Comparison of ENCODE assay signal across 8 cellular contexts in genomic region chr6:32968770-32969684, GRCh38. TPM values are rescaled to one million over a fixed set of nuclear protein-coding genes. Genes with fewer than 3 reads are reported as not detected.
DNase-seq lines count a peak whose midpoint lies in the region; ATAC-seq, FAIRE-seq and TF ChIP-seq lines count a peak whose summit lies in the region.

No MANE protein-coding gene starts in this region.

- H3K4me2 ChIP-seq in astrocyte (ENCODE audit: low read length), result peak overlapping the region; percentile 94

- H4K20me1 ChIP-seq in astrocyte (ENCODE audit: insufficient read depth, low read length), result peaks cover 20% of the 10 kb centered on the region

- H3K27ac ChIP-seq in astrocyte (ENCODE audit: low read depth, low read length), result peak overlapping the region; percentile 100

- peaks cover 0 to 9% (median 0%) of the 10 kb centered on the region in 7 donors for H3K9me3 Mint-ChIP-seq in CD14-positive monocyte
- no peaks in the 10 kb centered on the region for H3K9me3 Mint-ChIP-seq in astrocyte (ENCODE audit: unreplicated experiment)

- peak overlapping the region; percentile 98 to 100 (median 99) for H3K27ac Mint-ChIP-seq in CD14-positive monocyte
- H3K27ac Mint-ChIP-seq in astrocyte (ENCODE audit: unreplicated experiment), result peak overlapping the region; percentile 100

- no peaks in the 10 kb centered on the region for H3K9me3 ChIP-seq in astrocyte (ENCODE audit: insufficient read depth, low read depth, low read length)

- TF ChIP-seq CTCF in CD14-positive monocyte (IDR thresholded peaks at IDR 0.05) (no peak), astrocyte (IDR thresholded peaks at IDR 0.05; ENCODE audit: insufficient read depth, low read depth, low read length) (no peak)

- peak; percentile 0 for ATAC-seq in GM21515 (IDR thresholded peaks at IDR 0.05; ENCODE audit: unreplicated experiment)
- no peak for ATAC-seq in GM21367 (IDR thresholded peaks at IDR 0.05; ENCODE audit: unreplicated experiment)

- peaks cover 52% of the 10 kb centered on the region for H3K79me2 ChIP-seq in astrocyte (ENCODE audit: insufficient read depth, low read length)

- FAIRE-seq in astrocyte (lab: Jason Lieb, UNC), result no peak

- peak overlapping the region; percentile 99 for H3K9ac ChIP-seq in astrocyte (ENCODE audit: low read length)

- H3K27me3 Mint-ChIP-seq in CD14-positive monocyte (ENCODE audit: low read depth in 3 of 3) (peaks cover 0 to 10% (median 2%) of the 10 kb centered on the region in 3 donors), astrocyte (ENCODE audit: low read depth, unreplicated experiment) (no peaks in the 10 kb centered on the region)

- DNase-seq in CD14-positive monocyte (ENCODE audit: low spot score) (peak; percentile 63), NAMALWA (ENCODE audit: low spot score) (peak; percentile 94), T-helper 2 cell (peak; percentile 38 to 92 (median 55)), astrocyte (ENCODE audit: low read depth) (peak; percentile 72), hepatic stellate cell (ENCODE audit: low spot score) (peak; percentile 86), putamen (ENCODE audit: low spot score) (peak; percentile 89)

- H3K4me1 ChIP-seq in astrocyte (ENCODE audit: insufficient read depth, low read length), result peaks cover 13% of the 10 kb centered on the region

- intact Hi-C loops in CD14-positive monocyte (cut with micrococcal nuclease), result loop anchor here in 1 of 2 donors (2.0 kb wide), 1 partner anchor 16 kb away; the partner anchor contains the start of gene HLA-DMA

- peak overlapping the region; percentile 84 for H2AFZ ChIP-seq in astrocyte (ENCODE audit: low read depth, low read length)

- H3K4me1 Mint-ChIP-seq in CD14-positive monocyte, result peaks cover 45% of the 10 kb centered on the region
- peaks cover 20% of the 10 kb centered on the region for H3K4me1 Mint-ChIP-seq in astrocyte (ENCODE audit: low read depth, unreplicated experiment)

- H3K4me3 ChIP-seq in astrocyte (ENCODE audit: insufficient read depth, low read depth, low read length), result peak overlapping the region; percentile 86

- H3K4me3 Mint-ChIP-seq in CD14-positive monocyte, result peak overlapping the region; percentile 98 to 100
- peak overlapping the region; percentile 100 for H3K4me3 Mint-ChIP-seq in astrocyte (ENCODE audit: unreplicated experiment)

- H3K36me3 Mint-ChIP-seq in CD14-positive monocyte (peaks cover 15 to 22% of the 10 kb centered on the region in 2 donors), astrocyte (ENCODE audit: low read depth, unreplicated experiment) (peaks cover 18% of the 10 kb centered on the region)

- no peaks in the 10 kb centered on the region for H3K27me3 ChIP-seq in astrocyte (ENCODE audit: insufficient read depth, low read length)

- H3K36me3 ChIP-seq in astrocyte (ENCODE audit: insufficient read depth, low read length), result peaks cover 6% of the 10 kb centered on the region

RNA-seq across cellular contexts. Expression of gene BRD2, which starts 0.6 kb away (rescaled TPM):
- 10 to 100 TPM in 1 of 2 donors, 1 to 10 TPM in 1; 9.6 to 21.7 TPM for polyA plus RNA-seq in CD14-positive monocyte
- 213 and 234 TPM in 2 replicates for total RNA-seq in astrocyte

RNA-seq across cellular contexts. Expression of gene HLA-DMA, which starts 16.1 kb away (rescaled TPM):
- polyA plus RNA-seq in CD14-positive monocyte, result 100 to 1,000 TPM; 434 to 526 TPM
- total RNA-seq in astrocyte, result 5.2 and 8.1 TPM in 2 replicates

RNA-seq across cellular contexts. Expression of gene HLA-DMB, which starts 28.2 kb away (rescaled TPM):
- 100 to 1,000 TPM; 726 to 924 TPM for polyA plus RNA-seq in CD14-positive monocyte
- total RNA-seq in astrocyte, result 0.11 and 0.24 TPM in 2 replicates

RNA-seq across cellular contexts. Expression of gene HLA-DOA, which starts 40.4 kb away (rescaled TPM):
- 1 to 10 TPM; 2.8 to 9.1 TPM for polyA plus RNA-seq in CD14-positive monocyte
- 0.48 and 0.89 TPM in 2 replicates for total RNA-seq in astrocyte
